23 cellular contexts compared by ENCODE assay signal in the genomic region with DNA sequence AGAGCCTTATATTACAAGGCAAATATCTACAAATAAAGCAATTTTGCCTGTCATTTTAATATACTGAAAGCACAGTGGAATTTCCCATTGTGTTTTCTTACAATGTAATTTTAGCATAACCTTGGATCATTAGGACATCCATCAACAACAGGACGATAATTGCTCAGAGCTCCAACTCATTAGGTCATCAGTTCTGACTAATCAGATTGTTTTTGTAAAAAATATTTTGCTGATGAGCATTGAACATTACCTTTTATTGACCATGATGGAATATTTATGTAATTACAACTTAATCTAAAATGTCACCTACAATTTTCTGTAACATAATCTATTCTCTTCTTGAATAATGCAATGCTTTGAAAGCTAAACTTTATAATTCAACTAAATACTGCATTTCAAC.
DNase-seq lines count a peak whose midpoint lies in the region; ATAC-seq, FAIRE-seq and TF ChIP-seq lines count a peak whose summit lies in the region.
"Had no signal": no experiment of that assay in that cellular context is flagged by ENCODE, and none has a peak within 500 bp of the region (broad histone marks: within the 10 kb centered on the region; RNA-seq: fewer than 3 reads in every experiment).

No MANE protein-coding gene starts in this region.

- H3K4me1 ChIP-seq in ACC112 (ENCODE audit: control insufficient read depth, insufficient read depth, low read length, unreplicated experiment) (peaks cover 33% of the 10 kb centered on the region), astrocyte (ENCODE audit: insufficient read depth, low read length) (peaks cover 9% of the 10 kb centered on the region), vagina (no peaks in the 10 kb centered on the region)
- H3K4me1 ChIP-seq: psoas muscle, tibial artery had no signal

- H3K4me2 ChIP-seq in astrocyte (ENCODE audit: low read length), result no peak overlapping the region
- H3K4me2 ChIP-seq: GM23338 had no signal

- DNase-seq in HT1080 (ENCODE audit: low read depth) (peak; percentile 5), astrocyte (ENCODE audit: low read depth) (peak; percentile 66), fibroblast of villous mesenchyme (ENCODE audit: low read depth) (peak; percentile 7), vagina (ENCODE audit: extremely low spot score in 2 of 2) (no peak)
- DNase-seq in activated CD4-positive, alpha-beta T cell treated with anti-CD3 and anti-CD28 coated beads, Interleukin-2, amount 50 U/mL, for 48 hours, result no peak
- no peak for DNase-seq in stimulated activated naive CD8-positive, alpha-beta T cell treated with anti-CD3 and anti-CD28 coated beads, Interleukin-15, amount 100 ng/mL, for 72 hours
- DNase-seq: activated CD8-positive, alpha-beta memory T cell treated with anti-CD3 and anti-CD28 coated beads for 24 hours; CD4-positive, alpha-beta T cell; central memory CD4-positive, alpha-beta T cell; effector CD4-positive, alpha-beta T cell; foreskin melanocyte; NCI-H1694 treated with DMSO at 0.1 percent for 48 hours; NCI-H446; psoas muscle; Right ventricle myocardium superior; tibial artery; WERI-Rb-1 had no signal

- H3K9me3 Mint-ChIP-seq in astrocyte (ENCODE audit: unreplicated experiment), result no peaks in the 10 kb centered on the region
- H3K9me3 Mint-ChIP-seq in stimulated activated naive CD8-positive, alpha-beta T cell treated with anti-CD3 and anti-CD28 coated beads, Interleukin-15, amount 100 ng/mL, for 72 hours, result no peaks in the 10 kb centered on the region
- H3K9me3 Mint-ChIP-seq: CD4-positive, alpha-beta T cell; GM23338 had no signal

- peaks cover 10% of the 10 kb centered on the region for H3K4me1 Mint-ChIP-seq in astrocyte (ENCODE audit: low read depth, unreplicated experiment)
- no peaks in the 10 kb centered on the region for H3K4me1 Mint-ChIP-seq in stimulated activated naive CD8-positive, alpha-beta T cell treated with anti-CD3 and anti-CD28 coated beads, Interleukin-15, amount 100 ng/mL, for 72 hours
- H3K4me1 Mint-ChIP-seq: GM23338; IgD-negative memory B cell; neural crest cell; stimulated activated memory B cell treated with anti-CD40 and anti-IgM and Interleukin-4, amounts not matched to agents 10 μg/mL and 1 μg/mL and 100 μg/mL, for 72 hours had no signal

- no peak overlapping the region for H3K27ac Mint-ChIP-seq in astrocyte (ENCODE audit: unreplicated experiment)
- H3K27ac Mint-ChIP-seq in stimulated activated naive CD8-positive, alpha-beta T cell treated with anti-CD3 and anti-CD28 coated beads, Interleukin-15, amount 100 ng/mL, for 72 hours, result no peak overlapping the region
- H3K27ac Mint-ChIP-seq: CD4-positive, alpha-beta T cell; GM23338; IgD-negative memory B cell; stimulated activated memory B cell treated with anti-CD40 and anti-IgM and Interleukin-4, amounts not matched to agents 10 μg/mL and 1 μg/mL and 100 μg/mL, for 72 hours had no signal

- no peak for FAIRE-seq in astrocyte (lab: Jason Lieb, UNC)

- no peaks in the 10 kb centered on the region for H4K20me1 ChIP-seq in astrocyte (ENCODE audit: insufficient read depth, low read length)

- H3K27ac ChIP-seq in ACC112 (ENCODE audit: low read depth, low read length), result peak overlapping the region; percentile 83
- H3K27ac ChIP-seq in astrocyte (ENCODE audit: low read depth, low read length), result peak overlapping the region; percentile 76
- no peak overlapping the region for H3K27ac ChIP-seq in vagina
- H3K27ac ChIP-seq: psoas muscle, tibial artery, WERI-Rb-1 had no signal

- no peak for ATAC-seq in GM18498 (IDR thresholded peaks at IDR 0.05; ENCODE audit: unreplicated experiment)
- ATAC-seq in stimulated activated naive CD8-positive, alpha-beta T cell treated with anti-CD3 and anti-CD28 coated beads, Interleukin-15, amount 100 ng/mL, for 72 hours, result no peak
- ATAC-seq: GM23338; psoas muscle; stimulated activated memory B cell treated with anti-CD40 and anti-IgM and Interleukin-4, amounts not matched to agents 10 μg/mL and 1 μg/mL and 100 μg/mL, for 72 hours had no signal

- no peaks in the 10 kb centered on the region for H3K27me3 Mint-ChIP-seq in astrocyte (ENCODE audit: low read depth, unreplicated experiment)
- no peaks in the 10 kb centered on the region for H3K27me3 Mint-ChIP-seq in stimulated activated naive CD8-positive, alpha-beta T cell treated with anti-CD3 and anti-CD28 coated beads, Interleukin-15, amount 100 ng/mL, for 72 hours
- H3K27me3 Mint-ChIP-seq: CD4-positive, alpha-beta T cell; IgD-negative memory B cell; stimulated activated memory B cell treated with anti-CD40 and anti-IgM and Interleukin-4, amounts not matched to agents 10 μg/mL and 1 μg/mL and 100 μg/mL, for 72 hours had no signal

- H3K9ac ChIP-seq in astrocyte (ENCODE audit: low read length), result no peak overlapping the region

- H3K4me3 ChIP-seq in ACC112 (ENCODE audit: low read depth, low read length) (peak overlapping the region; percentile 40; the same call in 1 of the 2 replicates), astrocyte (ENCODE audit: insufficient read depth, low read depth, low read length) (no peak overlapping the region), fibroblast of villous mesenchyme (ENCODE audit: low read depth, low read length) (no peak overlapping the region), vagina (no peak overlapping the region)
- H3K4me3 ChIP-seq: GM23338, psoas muscle, tibial artery had no signal

- TF ChIP-seq CTCF in astrocyte (IDR thresholded peaks at IDR 0.05; ENCODE audit: insufficient read depth, low read depth, low read length), result no peak
- no peak for TF ChIP-seq CTCF in fibroblast of villous mesenchyme (IDR thresholded peaks at IDR 0.05; ENCODE audit: insufficient read depth, low read depth, low read length)
- TF ChIP-seq CTCF in vagina (IDR thresholded peaks at IDR 0.05), result no peak

- H3K27me3 ChIP-seq in ACC112 (ENCODE audit: insufficient read depth, low read length) (no peaks in the 10 kb centered on the region), astrocyte (ENCODE audit: insufficient read depth, low read length) (no peaks in the 10 kb centered on the region), vagina (no peaks in the 10 kb centered on the region)
- H3K27me3 ChIP-seq: tibial artery had no signal

- H3K36me3 Mint-ChIP-seq in astrocyte (ENCODE audit: low read depth, unreplicated experiment), result no peaks in the 10 kb centered on the region
- H3K36me3 Mint-ChIP-seq: IgD-negative memory B cell; stimulated activated memory B cell treated with anti-CD40 and anti-IgM and Interleukin-4, amounts not matched to agents 10 μg/mL and 1 μg/mL and 100 μg/mL, for 72 hours had no signal

- no peak for TF ChIP-seq POLR2A in vagina (IDR thresholded peaks at IDR 0.05)

- no peaks in the 10 kb centered on the region for H3K79me2 ChIP-seq in ACC112 (ENCODE audit: control insufficient read depth, insufficient read depth, low read length, unreplicated experiment)
- no peaks in the 10 kb centered on the region for H3K79me2 ChIP-seq in astrocyte (ENCODE audit: insufficient read depth, low read length)

- H3K36me3 ChIP-seq in ACC112 (ENCODE audit: insufficient read depth, low read length), result no peaks in the 10 kb centered on the region
- H3K36me3 ChIP-seq in astrocyte (ENCODE audit: insufficient read depth, low read length), result no peaks in the 10 kb centered on the region
- no peaks in the 10 kb centered on the region for H3K36me3 ChIP-seq in vagina
- H3K36me3 ChIP-seq: tibial artery, WERI-Rb-1 had no signal

- intact Hi-C loops in vagina (cut with DNase I), result no loop called here

- H2AFZ ChIP-seq in ACC112 (ENCODE audit: low read length, unreplicated experiment), result peak overlapping the region; percentile 78
- no peak overlapping the region for H2AFZ ChIP-seq in astrocyte (ENCODE audit: low read depth, low read length)
- H2AFZ ChIP-seq: GM23338 had no signal

- H3K4me3 Mint-ChIP-seq in astrocyte (ENCODE audit: unreplicated experiment), result no peak overlapping the region
- no peak overlapping the region for H3K4me3 Mint-ChIP-seq in stimulated activated naive CD8-positive, alpha-beta T cell treated with anti-CD3 and anti-CD28 coated beads, Interleukin-15, amount 100 ng/mL, for 72 hours
- H3K4me3 Mint-ChIP-seq: CD4-positive, alpha-beta T cell; GM23338; IgD-negative memory B cell; neural crest cell; stimulated activated memory B cell treated with anti-CD40 and anti-IgM and Interleukin-4, amounts not matched to agents 10 μg/mL and 1 μg/mL and 100 μg/mL, for 72 hours had no signal

- H3K9me3 ChIP-seq in astrocyte (ENCODE audit: insufficient read depth, low read depth, low read length) (no peaks in the 10 kb centered on the region), vagina (no peaks in the 10 kb centered on the region)
- H3K9me3 ChIP-seq: psoas muscle, tibial artery had no signal

Comparison
In these comparisons a context has a peak if more than half of its experiments do, and no peak if none do; other contexts are left out.
1. DNase-seq: peak in HT1080 (single experiment), astrocyte (single experiment) and fibroblast of villous mesenchyme (single experiment); none in activated CD4-positive, alpha-beta T cell treated with anti-CD3 and anti-CD28 coated beads, Interleukin-2, amount 50 U/mL, for 48 hours (0 of 2), vagina (0 of 2) and stimulated activated naive CD8-positive, alpha-beta T cell treated with anti-CD3 and anti-CD28 coated beads, Interleukin-15, amount 100 ng/mL, for 72 hours (0 of 2).